ENCODE assay signal across 8 cellular contexts in the genomic region with DNA sequence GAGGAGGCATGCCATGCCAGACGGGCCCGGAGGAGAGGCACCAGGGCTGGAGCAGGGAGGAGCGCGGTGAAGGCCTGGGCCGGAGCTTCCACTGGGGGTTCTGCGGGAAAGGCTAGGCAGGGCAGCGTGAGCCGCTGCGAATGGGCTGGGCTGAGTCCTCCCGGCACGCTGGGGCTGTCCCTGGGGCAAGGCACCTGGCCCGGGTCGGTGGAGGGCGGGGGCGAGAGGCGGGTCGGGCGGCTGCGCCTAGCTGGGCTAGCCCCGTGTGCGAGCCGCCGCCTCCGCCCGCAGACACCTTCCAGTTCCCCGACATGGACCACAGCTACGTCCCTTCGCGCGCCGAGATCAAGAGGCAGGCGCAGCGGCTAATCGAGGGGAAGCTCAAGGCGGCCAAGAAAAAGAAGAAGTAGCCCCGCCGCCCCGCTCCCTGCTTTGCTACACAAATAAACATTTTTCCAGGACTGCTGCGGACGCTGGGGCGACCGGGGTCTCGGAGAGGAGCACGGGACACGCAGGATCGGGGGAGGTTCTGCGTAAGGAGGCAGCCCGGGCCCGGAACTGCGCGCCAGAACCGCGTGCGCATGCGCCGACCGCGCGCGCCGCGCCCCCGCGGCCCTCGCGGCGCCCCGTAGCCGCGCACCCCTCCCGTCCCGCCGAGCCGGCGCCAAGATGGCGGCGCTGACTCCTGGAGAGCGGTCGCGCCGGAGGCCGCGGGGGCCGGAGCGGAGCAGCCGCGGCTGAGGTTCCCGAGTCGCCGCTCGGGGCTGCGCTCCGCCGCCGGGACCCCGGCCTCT. TPM values are rescaled to one million over a fixed set of nuclear protein-coding genes. Genes with fewer than 3 reads are reported as not detected.
DNase-seq lines count a peak whose midpoint lies in the region; ATAC-seq and TF ChIP-seq lines count a peak whose summit lies in the region.

A gene with protein sequence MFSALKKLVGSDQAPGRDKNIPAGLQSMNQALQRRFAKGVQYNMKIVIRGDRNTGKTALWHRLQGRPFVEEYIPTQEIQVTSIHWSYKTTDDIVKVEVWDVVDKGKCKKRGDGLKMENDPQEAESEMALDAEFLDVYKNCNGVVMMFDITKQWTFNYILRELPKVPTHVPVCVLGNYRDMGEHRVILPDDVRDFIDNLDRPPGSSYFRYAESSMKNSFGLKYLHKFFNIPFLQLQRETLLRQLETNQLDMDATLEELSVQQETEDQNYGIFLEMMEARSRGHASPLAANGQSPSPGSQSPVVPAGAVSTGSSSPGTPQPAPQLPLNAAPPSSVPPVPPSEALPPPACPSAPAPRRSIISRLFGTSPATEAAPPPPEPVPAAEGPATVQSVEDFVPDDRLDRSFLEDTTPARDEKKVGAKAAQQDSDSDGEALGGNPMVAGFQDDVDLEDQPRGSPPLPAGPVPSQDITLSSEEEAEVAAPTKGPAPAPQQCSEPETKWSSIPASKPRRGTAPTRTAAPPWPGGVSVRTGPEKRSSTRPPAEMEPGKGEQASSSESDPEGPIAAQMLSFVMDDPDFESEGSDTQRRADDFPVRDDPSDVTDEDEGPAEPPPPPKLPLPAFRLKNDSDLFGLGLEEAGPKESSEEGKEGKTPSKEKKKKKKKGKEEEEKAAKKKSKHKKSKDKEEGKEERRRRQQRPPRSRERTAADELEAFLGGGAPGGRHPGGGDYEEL (plus strand): TSS at position 668 of the 794 bp plus-strand sequence. CDS start 249 bp downstream, outside the sequence.

- peaks cover 24 to 36% of the 10 kb centered on the region in 2 donors for H3K4me1 ChIP-seq in thoracic aorta (ENCODE audit: control insufficient read depth in 1 of 2, low read depth in 2 of 2)

- H3K36me3 ChIP-seq in thoracic aorta, result no peaks in the 10 kb centered on the region

- no peaks in the 10 kb centered on the region for H3K9me3 ChIP-seq in thoracic aorta

- peak within 1 kb of the TSS; percentile 95 to 98 (median 96) for H3K27ac Mint-ChIP-seq in IgD-negative memory B cell
- peak within 1 kb of the TSS; percentile 82 for H3K27ac Mint-ChIP-seq in osteocyte (ENCODE audit: unreplicated experiment)

- peak within 1 kb of the TSS; percentile 99 for H3K4me3 ChIP-seq in thoracic aorta

- peaks cover 1% of the 10 kb centered on the region for H3K36me3 Mint-ChIP-seq in IgD-negative memory B cell
- peaks cover 3% of the 10 kb centered on the region for H3K36me3 Mint-ChIP-seq in osteocyte (ENCODE audit: unreplicated experiment)

- no peaks in the 10 kb centered on the region for H3K9me3 Mint-ChIP-seq in IgD-negative memory B cell
- H3K9me3 Mint-ChIP-seq in osteocyte (ENCODE audit: unreplicated experiment), result no peaks in the 10 kb centered on the region

- TF ChIP-seq CTCF in osteocyte (IDR thresholded peaks at IDR 0.05), result no peak
- TF ChIP-seq CTCF in thoracic aorta (IDR thresholded peaks at IDR 0.05), result no peak

- peak; percentile 64 for ATAC-seq in GM21526 (IDR thresholded peaks at IDR 0.05; ENCODE audit: low FRiP score, unreplicated experiment)
- peak; percentile 77 for ATAC-seq in SK-N-SH treated with all-trans-retinoic acid at 6 μM for 48 hours
- peak; percentile 73 for ATAC-seq in thoracic aorta (ENCODE audit: insufficient number of reproducible peaks, low FRiP score, low read depth)

- H3K4me1 Mint-ChIP-seq in IgD-negative memory B cell, result peaks cover 8 to 23% (median 19%) of the 10 kb centered on the region in 3 donors
- peaks cover 28% of the 10 kb centered on the region for H3K4me1 Mint-ChIP-seq in osteocyte (ENCODE audit: unreplicated experiment)

- H3K4me3 Mint-ChIP-seq in IgD-negative memory B cell (peak within 1 kb of the TSS; percentile 86 to 98 (median 96)), osteocyte (ENCODE audit: unreplicated experiment) (peak within 1 kb of the TSS; percentile 80)

- H3K27me3 Mint-ChIP-seq in IgD-negative memory B cell (no peaks in the 10 kb centered on the region), osteocyte (ENCODE audit: unreplicated experiment) (no peaks in the 10 kb centered on the region)

- H3K27me3 ChIP-seq in thoracic aorta (replicated peaks; ENCODE audit: insufficient read depth), result no peaks in the 10 kb centered on the region

- peak; percentile 82 for DNase-seq in DMS79 treated with DMSO at 0.1 percent for 48 hours (lab: John Stamatoyannopoulos, UW)
- peak; percentile 82 for DNase-seq in activated naive CD4-positive, alpha-beta T cell treated with anti-CD3 and anti-CD28 coated beads, Interleukin-2, amount 50 U/mL, for 16 hours
- DNase-seq in glomerular visceral epithelial cell (ENCODE audit: extremely low spot score), result peak; percentile 82
- peak; percentile 93 for DNase-seq in osteocyte (ENCODE audit: extremely low spot score, unreplicated experiment)
- DNase-seq in thoracic aorta (ENCODE audit: low spot score), result no peak

- peak within 1 kb of the TSS; percentile 63 to 75 for H3K27ac ChIP-seq in thoracic aorta

TF ChIP-seq in SK-N-SH treated with all-trans-retinoic acid at 6 μM for 48 hours, 23 proteins besides CTCF, POLR2A, EP300 and RAD21:
- TF ChIP-seq, protein P1, sequence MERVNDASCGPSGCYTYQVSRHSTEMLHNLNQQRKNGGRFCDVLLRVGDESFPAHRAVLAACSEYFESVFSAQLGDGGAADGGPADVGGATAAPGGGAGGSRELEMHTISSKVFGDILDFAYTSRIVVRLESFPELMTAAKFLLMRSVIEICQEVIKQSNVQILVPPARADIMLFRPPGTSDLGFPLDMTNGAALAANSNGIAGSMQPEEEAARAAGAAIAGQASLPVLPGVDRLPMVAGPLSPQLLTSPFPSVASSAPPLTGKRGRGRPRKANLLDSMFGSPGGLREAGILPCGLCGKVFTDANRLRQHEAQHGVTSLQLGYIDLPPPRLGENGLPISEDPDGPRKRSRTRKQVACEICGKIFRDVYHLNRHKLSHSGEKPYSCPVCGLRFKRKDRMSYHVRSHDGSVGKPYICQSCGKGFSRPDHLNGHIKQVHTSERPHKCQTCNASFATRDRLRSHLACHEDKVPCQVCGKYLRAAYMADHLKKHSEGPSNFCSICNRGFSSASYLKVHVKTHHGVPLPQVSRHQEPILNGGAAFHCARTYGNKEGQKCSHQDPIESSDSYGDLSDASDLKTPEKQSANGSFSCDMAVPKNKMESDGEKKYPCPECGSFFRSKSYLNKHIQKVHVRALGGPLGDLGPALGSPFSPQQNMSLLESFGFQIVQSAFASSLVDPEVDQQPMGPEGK (CRISPR knock-in tag; IDR thresholded peaks at IDR 0.05; ENCODE audit: borderline replicate concordance), result no peak
- TF ChIP-seq ISL1 (CRISPR knock-in tag; IDR thresholded peaks at IDR 0.05) (no peak), SNAI2 (CRISPR knock-in tag; IDR thresholded peaks at IDR 0.05) (no peak), CSDC2 (CRISPR knock-in tag; IDR thresholded peaks at IDR 0.05) (no peak), RARB (CRISPR knock-in tag; IDR thresholded peaks at IDR 0.05) (no peak), BACH2 (CRISPR knock-in tag; IDR thresholded peaks at IDR 0.05; ENCODE audit: borderline replicate concordance) (no peak), ZNF8 (CRISPR knock-in tag; IDR thresholded peaks at IDR 0.05) (no peak), GLIS3 (CRISPR knock-in tag; IDR thresholded peaks at IDR 0.05) (no peak), ZFP3 (CRISPR knock-in tag; IDR thresholded peaks at IDR 0.05) (no peak)
- TF ChIP-seq, protein P2, sequence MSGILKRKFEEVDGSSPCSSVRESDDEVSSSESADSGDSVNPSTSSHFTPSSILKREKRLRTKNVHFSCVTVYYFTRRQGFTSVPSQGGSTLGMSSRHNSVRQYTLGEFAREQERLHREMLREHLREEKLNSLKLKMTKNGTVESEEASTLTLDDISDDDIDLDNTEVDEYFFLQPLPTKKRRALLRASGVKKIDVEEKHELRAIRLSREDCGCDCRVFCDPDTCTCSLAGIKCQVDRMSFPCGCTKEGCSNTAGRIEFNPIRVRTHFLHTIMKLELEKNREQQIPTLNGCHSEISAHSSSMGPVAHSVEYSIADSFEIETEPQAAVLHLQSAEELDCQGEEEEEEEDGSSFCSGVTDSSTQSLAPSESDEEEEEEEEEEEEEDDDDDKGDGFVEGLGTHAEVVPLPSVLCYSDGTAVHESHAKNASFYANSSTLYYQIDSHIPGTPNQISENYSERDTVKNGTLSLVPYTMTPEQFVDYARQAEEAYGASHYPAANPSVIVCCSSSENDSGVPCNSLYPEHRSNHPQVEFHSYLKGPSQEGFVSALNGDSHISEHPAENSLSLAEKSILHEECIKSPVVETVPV (CRISPR knock-in tag; IDR thresholded peaks at IDR 0.05), result no peak

RNA-seq across cellular contexts. Expression of the gene that starts here (rescaled TPM):
- 19.7 TPM for polyA plus RNA-seq in IgD-negative memory B cell
- total RNA-seq in osteocyte, result 82.2 and 84.7 TPM in 2 replicates
- 10 to 100 TPM; 61.7 to 86.2 TPM for total RNA-seq in thoracic aorta
